ENCODE assay signal across 19 cellular contexts in the genomic region with DNA sequence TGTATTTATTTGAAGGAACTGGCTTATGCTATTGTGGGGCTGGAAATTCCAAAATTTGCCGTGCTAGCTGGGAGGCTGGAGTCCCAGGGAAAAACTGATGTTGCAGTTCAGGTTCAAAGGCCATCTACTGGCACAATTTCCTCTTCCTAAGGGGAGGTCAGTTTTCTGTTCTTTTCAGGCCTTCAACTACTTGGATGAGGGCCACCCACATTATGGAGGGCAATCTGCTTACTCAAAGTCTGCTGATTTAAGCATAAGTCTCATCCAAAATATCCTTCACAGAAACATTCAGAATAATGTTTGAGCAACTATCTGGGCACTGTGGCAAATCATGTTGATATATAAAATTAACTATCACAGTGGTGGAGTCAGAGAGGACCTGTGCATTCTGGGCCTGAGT. TPM values are rescaled to one million over a fixed set of nuclear protein-coding genes. Genes with fewer than 3 reads are reported as not detected.
"Had no signal": no experiment of that assay in that cellular context is flagged by ENCODE, and none has a peak within 500 bp of the region (broad histone marks: within the 10 kb centered on the region; RNA-seq: fewer than 3 reads in every experiment).

No MANE protein-coding gene starts in this region.

- H3K27me3 ChIP-seq: esophagus muscularis mucosa, gastrocnemius medialis, heart right ventricle, left lung had no signal

- H3K4me3 ChIP-seq: coronary artery, dorsolateral prefrontal cortex, esophagus muscularis mucosa, gastrocnemius medialis, heart right ventricle, left lung, lower lobe of right lung had no signal

- DNase-seq: dermis blood vessel endothelial cell; dorsolateral prefrontal cortex; effector CD4-positive, alpha-beta T cell; effector memory CD4-positive, alpha-beta T cell; foreskin melanocyte; gastrocnemius medialis; glutamatergic neuron; head of caudate nucleus; heart right ventricle; hippocampal formation; left cardiac atrium; left lung; left ventricle myocardium superior; lower lobe of right lung; mesendoderm; midbrain had no signal

- H3K36me3 ChIP-seq: esophagus muscularis mucosa, gastrocnemius medialis, heart right ventricle, left lung, lower lobe of right lung had no signal

- H3K4me1 ChIP-seq: esophagus muscularis mucosa, gastrocnemius medialis, heart right ventricle, left lung, lower lobe of right lung had no signal

- ATAC-seq: gastrocnemius medialis, heart right ventricle, left cardiac atrium, left lung, left ventricle myocardium superior, lower lobe of right lung had no signal

- H3K27ac ChIP-seq: coronary artery, dorsolateral prefrontal cortex, esophagus muscularis mucosa, gastrocnemius medialis, heart right ventricle, left lung, lower lobe of right lung had no signal

- H3K9me3 ChIP-seq: esophagus muscularis mucosa, gastrocnemius medialis, heart right ventricle, left lung, lower lobe of right lung had no signal

RNA-seq across cellular contexts. Expression of a gene that starts 21.2 kb away (rescaled TPM):
- polyA plus RNA-seq: keratinocyte had no signal
